In the genomic region with DNA sequence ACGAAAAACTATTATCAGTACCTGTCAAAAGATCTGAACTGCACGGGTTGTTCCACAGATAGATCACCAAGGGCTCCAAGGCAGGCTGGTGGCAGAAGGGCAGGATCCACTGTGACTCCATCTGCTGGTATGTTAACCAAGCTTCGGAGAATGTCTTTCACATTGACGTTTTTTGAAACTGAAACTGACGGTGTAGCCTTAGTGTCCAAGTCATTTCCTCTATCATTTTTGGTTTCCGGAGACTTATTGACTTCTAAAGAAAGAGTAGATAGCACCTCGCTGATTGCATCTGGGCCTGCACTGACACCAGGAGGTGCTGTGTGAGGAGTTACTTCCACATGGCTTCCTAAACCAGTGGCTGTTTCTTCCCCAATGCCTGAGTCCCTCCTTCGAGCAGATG, we compare ENCODE assay signal across 8 cellular contexts.
DNase-seq lines count a peak whose midpoint lies in the region; ATAC-seq and TF ChIP-seq lines count a peak whose summit lies in the region.

No MANE protein-coding gene starts in this region.

- CTCF ChIA-PET in activated B cell treated with CpG ODN at 0.5 μM for 24 hours (lab: Charles Lee) = interaction anchor here (1.3 kb wide), 1 partner anchor 11 kb away, joined by 4 read pairs; no protein-coding TSS in a partner anchor

- POLR2A ChIA-PET in activated B cell treated with CpG ODN at 0.5 μM for 24 hours (lab: Charles Lee) = interaction anchor here (0.7 kb wide), 1 partner anchor 237 kb away, joined by 3 read pairs; no protein-coding TSS in a partner anchor

- ATAC-seq in GM18861 (IDR thresholded peaks at IDR 0.05; ENCODE audit: unreplicated experiment) (peak; percentile 98), HG02938 (IDR thresholded peaks at IDR 0.05; ENCODE audit: unreplicated experiment) (peak; percentile 96), activated B cell treated with CpG ODN at 0.5 μM for 24 hours (ENCODE audit: low read depth) (peak; percentile 85)

- intact Hi-C loops in activated B cell treated with CpG ODN at 0.5 μM for 24 hours (cut with micrococcal nuclease) = loop anchor here (2.0 kb wide), 1 partner anchor 39 kb away; no protein-coding TSS in a partner anchor

- H3K36me3 Mint-ChIP-seq in activated B cell treated with CpG ODN at 0.5 μM for 24 hours (ENCODE audit: low read depth) (peaks cover 42% of the 10 kb centered on the region), nephron progenitor cell (ENCODE audit: low read depth) (peaks cover 60% of the 10 kb centered on the region)

- peak overlapping the region; percentile 88 for H3K27ac Mint-ChIP-seq in activated B cell treated with CpG ODN at 0.5 μM for 24 hours
- H3K27ac Mint-ChIP-seq in nephron progenitor cell = no peak overlapping the region

- peaks cover 8% of the 10 kb centered on the region for H3K36me3 ChIP-seq in H7 (replicated peaks; ENCODE audit: control insufficient read depth, insufficient read depth, low read length)

- TF ChIP-seq CTCF in activated B cell treated with CpG ODN at 0.5 μM for 24 hours (IDR thresholded peaks at IDR 0.05) (no peak), nephron progenitor cell (IDR thresholded peaks at IDR 0.05) (no peak)

- H3K9me3 Mint-ChIP-seq in activated B cell treated with CpG ODN at 0.5 μM for 24 hours (no peaks in the 10 kb centered on the region), nephron progenitor cell (no peaks in the 10 kb centered on the region)

- no peaks in the 10 kb centered on the region for H3K27me3 ChIP-seq in mononuclear cell (ENCODE audit: insufficient read depth, low read length)
- no peaks in the 10 kb centered on the region for H3K27me3 ChIP-seq in H7 (ENCODE audit: control insufficient read depth, insufficient read depth, low read length)

- H3K4me3 Mint-ChIP-seq in activated B cell treated with CpG ODN at 0.5 μM for 24 hours (peak overlapping the region; percentile 75), nephron progenitor cell (no peak overlapping the region)

- DNase-seq in activated B cell treated with CpG ODN at 0.5 μM for 24 hours (no peak), COR-L47 (lab: John Stamatoyannopoulos, UW) (no peak), NCI-H2081 (lab: John Stamatoyannopoulos, UW) (no peak), nephron progenitor cell (no peak), H7 (no peak)

- H3K4me1 ChIP-seq in mononuclear cell (ENCODE audit: insufficient read depth, low read length) = peaks cover 20% of the 10 kb centered on the region

- H3K4me3 ChIP-seq in mononuclear cell (ENCODE audit: low read length) = peak overlapping the region; percentile 3
- H3K4me3 ChIP-seq in H7 (ENCODE audit: insufficient read depth, low read depth, low read length) = no peak overlapping the region

- H3K9me3 ChIP-seq in mononuclear cell (ENCODE audit: low read depth, low read length) = no peaks in the 10 kb centered on the region

- no peaks in the 10 kb centered on the region for H3K27me3 Mint-ChIP-seq in activated B cell treated with CpG ODN at 0.5 μM for 24 hours
- H3K27me3 Mint-ChIP-seq in nephron progenitor cell (ENCODE audit: low read depth, poor library complexity) = no peaks in the 10 kb centered on the region

- peaks cover 32% of the 10 kb centered on the region for H3K4me1 Mint-ChIP-seq in activated B cell treated with CpG ODN at 0.5 μM for 24 hours
- no peaks in the 10 kb centered on the region for H3K4me1 Mint-ChIP-seq in nephron progenitor cell
